In genomic region chr19:44025217-44025936, GRCh38 we compare ENCODE assay signal across 9 cellular contexts. TPM values are rescaled to one million over a fixed set of nuclear protein-coding genes. Genes with fewer than 3 reads are reported as not detected.
DNase-seq lines count a peak whose midpoint lies in the region; ATAC-seq, FAIRE-seq and TF ChIP-seq lines count a peak whose summit lies in the region.
"Had no signal": no experiment of that assay in that cellular context is flagged by ENCODE, and none has a peak within 500 bp of the region (broad histone marks: within the 10 kb centered on the region; RNA-seq: fewer than 3 reads in every experiment).

Gene ZNF222, plus strand, starts transcription at chr19:44025379. Its CDS starts 58 bp downstream, at chr19:44025437.

- H3K36me3 ChIP-seq in BJ (ENCODE audit: control insufficient read depth, insufficient read depth, low read length) (no peaks in the 10 kb centered on the region), mesodermal cell (ENCODE audit: control insufficient read depth, insufficient read depth, low read length) (peaks cover 37% of the 10 kb centered on the region)

- POLR2A ChIA-PET in BJ (lab: Charles Lee): no interaction called here

- peaks cover 15% of the 10 kb centered on the region for H3K4me1 Mint-ChIP-seq in activated CD8-positive, alpha-beta memory T cell treated with anti-CD3 and anti-CD28 coated beads, Interleukin-2, amount 10 ng/mL, durations not matched to agents 7 days and 5 days

- no peak for TF ChIP-seq CTCF in BJ (IDR thresholded peaks at IDR 0.05; ENCODE audit: insufficient read depth, low read depth, low read length)

- H3K9me3 ChIP-seq in mesodermal cell (ENCODE audit: control insufficient read depth, low read length): peaks cover 5% of the 10 kb centered on the region

- no peaks in the 10 kb centered on the region; the same call in 1 of the 2 replicates for H3K27me3 ChIP-seq in BJ (ENCODE audit: control insufficient read depth, insufficient read depth, low read length)

- DNase-seq in BJ (ENCODE audit: low read depth) (peak; percentile 50), GM19239 (ENCODE audit: insufficient read length, low spot score) (peak; percentile 48), NOMO-1 (lab: John Stamatoyannopoulos, UW; ENCODE audit: unreplicated experiment in 2 of 2) (peak; percentile 67 to 89)
- DNase-seq in activated CD8-positive, alpha-beta memory T cell treated with anti-CD3 and anti-CD28 coated beads, Interleukin-2, amount 10 ng/mL, durations not matched to agents 7 days and 5 days: peak; percentile 91
- DNase-seq in stimulated activated CD8-positive, alpha-beta memory T cell treated with anti-CD3 and anti-CD28 coated beads, Interleukin-15, amount 100 ng/mL, for 1 hour (ENCODE audit: low read depth): peak; percentile 53

- peaks cover 6% of the 10 kb centered on the region for H3K27me3 Mint-ChIP-seq in activated CD8-positive, alpha-beta memory T cell treated with anti-CD3 and anti-CD28 coated beads, Interleukin-2, amount 10 ng/mL, durations not matched to agents 7 days and 5 days

- FAIRE-seq in GM19239 (lab: Jason Lieb, UNC) (peak; percentile 94), endometrium (lab: Jason Lieb, UNC) (peak; percentile 63)
- FAIRE-seq: colon had no signal

- peak within 1 kb of the TSS; percentile 78 for H3K4me3 ChIP-seq in BJ (ENCODE audit: low read depth, low read length)
- peak within 1 kb of the TSS; percentile 86 for H3K4me3 ChIP-seq in mesodermal cell (ENCODE audit: extremely low read depth, insufficient read depth, low read length, poor library complexity, severe bottlenecking)

- CTCF ChIA-PET in BJ (lab: Yijun Ruan, JAX): no interaction called here
- CTCF ChIA-PET in activated CD8-positive, alpha-beta memory T cell treated with anti-CD3 and anti-CD28 coated beads, Interleukin-2, amount 10 ng/mL, durations not matched to agents 7 days and 5 days (lab: Charles Lee): no interaction called here

- peak within 1 kb of the TSS; percentile 89 for H3K4me3 Mint-ChIP-seq in activated CD8-positive, alpha-beta memory T cell treated with anti-CD3 and anti-CD28 coated beads, Interleukin-2, amount 10 ng/mL, durations not matched to agents 7 days and 5 days

- peak; percentile 89 for ATAC-seq in HG03571 (IDR thresholded peaks at IDR 0.05; ENCODE audit: unreplicated experiment)
- ATAC-seq in activated CD8-positive, alpha-beta memory T cell treated with anti-CD3 and anti-CD28 coated beads, Interleukin-2, amount 10 ng/mL, durations not matched to agents 7 days and 5 days: peak; percentile 99

- peak within 1 kb of the TSS; percentile 81 for H3K27ac Mint-ChIP-seq in activated CD8-positive, alpha-beta memory T cell treated with anti-CD3 and anti-CD28 coated beads, Interleukin-2, amount 10 ng/mL, durations not matched to agents 7 days and 5 days

- WGBS in mesodermal cell (ENCODE audit: insufficient coverage in 2 of 2), 2 experiments: 2% methylated on average over 27 to 34 of the region's 37 CpGs

- H3K9me3 Mint-ChIP-seq in activated CD8-positive, alpha-beta memory T cell treated with anti-CD3 and anti-CD28 coated beads, Interleukin-2, amount 10 ng/mL, durations not matched to agents 7 days and 5 days (ENCODE audit: low read depth): peaks cover 26% of the 10 kb centered on the region

- no peaks in the 10 kb centered on the region for H3K4me1 ChIP-seq in mesodermal cell (ENCODE audit: control insufficient read depth, insufficient read depth, low read length, poor library complexity, severe bottlenecking)

- H3K27ac ChIP-seq in mesodermal cell (ENCODE audit: low read depth, low read length, severe bottlenecking): peak within 1 kb of the TSS; percentile 50

- peaks cover 49% of the 10 kb centered on the region for H3K36me3 Mint-ChIP-seq in activated CD8-positive, alpha-beta memory T cell treated with anti-CD3 and anti-CD28 coated beads, Interleukin-2, amount 10 ng/mL, durations not matched to agents 7 days and 5 days

RNA-seq across cellular contexts. Expression of gene ZNF222, which starts in this region (rescaled TPM):
- polyA plus RNA-seq in BJ (2011; rRNA removed): 3.2 and 5.4 TPM in 2 replicates
- 1.5 and 3.2 TPM in 2 replicates for polyA minus RNA-seq in BJ (2011; rRNA and poly(A)+ RNA removed)
- total RNA-seq in activated CD8-positive, alpha-beta memory T cell treated with anti-CD3 and anti-CD28 coated beads, Interleukin-2, amount 10 ng/mL, durations not matched to agents 7 days and 5 days: 1 to 10 TPM; 2.3 to 3.0 TPM
- polyA plus RNA-seq in mesodermal cell (2013, experiment 1 of 2): 5.8 TPM
- polyA plus RNA-seq in mesodermal cell (2013, experiment 2 of 2): 5.5 TPM

Comparison
In these comparisons a context has a peak if more than half of its experiments do, and no peak if none do; other contexts are left out.
1. Peak in every context shown above with its lines: DNase-seq, ATAC-seq, H3K4me3 ChIP-seq and H3K27ac ChIP-seq.